In the genomic region with DNA sequence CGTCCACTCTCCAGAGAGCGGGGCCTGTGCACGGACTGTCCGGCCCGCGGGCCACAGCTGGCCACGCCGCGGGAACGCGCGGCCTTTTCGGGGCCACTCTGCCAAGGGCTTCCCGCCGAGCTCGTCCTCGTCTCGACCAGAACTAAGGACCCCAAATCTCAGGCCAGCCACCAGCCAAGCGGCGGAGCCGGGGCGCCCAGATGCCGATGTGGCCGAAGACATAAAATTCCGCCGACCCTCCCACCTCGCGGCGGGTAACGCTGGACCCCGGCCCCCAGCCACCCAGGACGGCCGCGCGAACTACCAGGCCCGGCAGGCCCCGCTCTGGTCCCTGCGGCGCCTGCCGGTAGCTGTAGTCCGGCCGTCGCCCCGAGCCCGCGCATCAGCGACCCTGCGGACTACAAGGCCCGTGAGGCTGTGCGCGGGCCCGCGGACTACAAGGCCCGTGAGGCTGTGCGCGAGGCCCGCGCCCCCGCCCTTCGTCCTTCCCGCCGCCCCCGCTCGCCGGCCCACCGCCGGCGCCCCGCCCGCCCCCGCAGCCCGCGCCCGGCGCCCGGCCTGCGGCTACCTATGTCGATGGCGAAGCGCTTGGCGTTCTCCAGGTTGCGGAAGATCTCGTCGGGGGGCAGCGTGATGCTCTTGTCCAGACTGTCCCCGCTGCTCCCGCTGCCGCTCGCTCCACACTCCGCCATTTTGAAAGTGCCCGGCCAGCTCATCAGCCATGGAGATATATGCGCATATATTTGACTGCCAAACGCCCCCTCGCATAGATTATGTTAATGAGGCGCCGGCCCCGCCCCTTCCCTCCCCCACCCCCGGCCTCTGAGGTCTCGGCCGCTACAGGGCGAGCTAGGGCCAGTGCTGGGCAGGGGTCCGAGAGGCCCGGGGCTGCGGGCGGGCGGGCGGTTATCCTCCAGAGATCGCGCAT, we compare ENCODE assay signal across 1 cellular context.
A peak's percentile ranks its signal among the peaks of the same experiment; 100 is the strongest.
TF ChIP-seq lines count a peak whose summit lies in the region.

A gene (minus strand): TSS at position 701 of the 928 bp plus-strand sequence. CDS start 9 bp downstream, at position 692.

TF ChIP-seq in K562, 482 proteins besides CTCF, POLR2A, EP300 and RAD21 (continued from another document and continues in another):
- no peak for TF ChIP-seq GABPB2 (CRISPR knock-in tag; conservative IDR thresholded peaks at IDR 0.05)
- TF ChIP-seq, protein P1, sequence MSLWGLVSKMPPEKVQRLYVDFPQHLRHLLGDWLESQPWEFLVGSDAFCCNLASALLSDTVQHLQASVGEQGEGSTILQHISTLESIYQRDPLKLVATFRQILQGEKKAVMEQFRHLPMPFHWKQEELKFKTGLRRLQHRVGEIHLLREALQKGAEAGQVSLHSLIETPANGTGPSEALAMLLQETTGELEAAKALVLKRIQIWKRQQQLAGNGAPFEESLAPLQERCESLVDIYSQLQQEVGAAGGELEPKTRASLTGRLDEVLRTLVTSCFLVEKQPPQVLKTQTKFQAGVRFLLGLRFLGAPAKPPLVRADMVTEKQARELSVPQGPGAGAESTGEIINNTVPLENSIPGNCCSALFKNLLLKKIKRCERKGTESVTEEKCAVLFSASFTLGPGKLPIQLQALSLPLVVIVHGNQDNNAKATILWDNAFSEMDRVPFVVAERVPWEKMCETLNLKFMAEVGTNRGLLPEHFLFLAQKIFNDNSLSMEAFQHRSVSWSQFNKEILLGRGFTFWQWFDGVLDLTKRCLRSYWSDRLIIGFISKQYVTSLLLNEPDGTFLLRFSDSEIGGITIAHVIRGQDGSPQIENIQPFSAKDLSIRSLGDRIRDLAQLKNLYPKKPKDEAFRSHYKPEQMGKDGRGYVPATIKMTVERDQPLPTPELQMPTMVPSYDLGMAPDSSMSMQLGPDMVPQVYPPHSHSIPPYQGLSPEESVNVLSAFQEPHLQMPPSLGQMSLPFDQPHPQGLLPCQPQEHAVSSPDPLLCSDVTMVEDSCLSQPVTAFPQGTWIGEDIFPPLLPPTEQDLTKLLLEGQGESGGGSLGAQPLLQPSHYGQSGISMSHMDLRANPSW (CRISPR knock-in tag; IDR thresholded peaks at IDR 0.05) = no peak
- no peak for TF ChIP-seq XRCC4 (IDR thresholded peaks at IDR 0.05; ENCODE audit: extremely low read depth, insufficient read depth, insufficient read length)
- TF ChIP-seq CHD2 (IDR thresholded peaks at IDR 0.05; ENCODE audit: low read depth, low read length) = peak; percentile 54
- TF ChIP-seq POLR2AphosphoS5 (IDR thresholded peaks at IDR 0.05; ENCODE audit: control insufficient read depth, insufficient read depth, low read depth, low read length) = peak; percentile 94
- TF ChIP-seq ZNF217 (CRISPR knock-in tag; IDR thresholded peaks at IDR 0.05) = no peak
- TF ChIP-seq ERF (CRISPR knock-in tag; IDR thresholded peaks at IDR 0.05) = peak; percentile 95
- no peak for TF ChIP-seq ZBED1 (IDR thresholded peaks at IDR 0.05)
- no peak for TF ChIP-seq CAMTA2 (CRISPR knock-in tag; conservative IDR thresholded peaks at IDR 0.05)
- TF ChIP-seq CBX1 (IDR thresholded peaks at IDR 0.05; ENCODE audit: low read depth) = no peak
- TF ChIP-seq, protein P2, sequence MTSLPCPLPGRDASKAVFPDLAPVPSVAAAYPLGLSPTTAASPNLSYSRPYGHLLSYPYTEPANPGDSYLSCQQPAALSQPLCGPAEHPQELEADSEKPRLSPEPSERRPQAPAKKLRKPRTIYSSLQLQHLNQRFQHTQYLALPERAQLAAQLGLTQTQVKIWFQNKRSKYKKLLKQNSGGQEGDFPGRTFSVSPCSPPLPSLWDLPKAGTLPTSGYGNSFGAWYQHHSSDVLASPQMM (CRISPR knock-in tag; IDR thresholded peaks at IDR 0.05) = no peak
- no peak for TF ChIP-seq NFATC3 (IDR thresholded peaks at IDR 0.05)
- no peak for TF ChIP-seq ZNF696 (CRISPR knock-in tag; conservative IDR thresholded peaks at IDR 0.05)
- TF ChIP-seq ZNF431 (CRISPR knock-in tag; IDR thresholded peaks at IDR 0.05) = no peak
- no peak for TF ChIP-seq CC2D1A (IDR thresholded peaks at IDR 0.05)
- peak; percentile 94 for TF ChIP-seq BCL6 (CRISPR knock-in tag; IDR thresholded peaks at IDR 0.05)
- TF ChIP-seq TSC22D4 (tag; IDR thresholded peaks at IDR 0.05) = no peak
- TF ChIP-seq ZNF766 (CRISPR knock-in tag; conservative IDR thresholded peaks at IDR 0.05) = peak; percentile 100
- peak; percentile 96 for TF ChIP-seq ZNF76 (CRISPR knock-in tag; IDR thresholded peaks at IDR 0.05; ENCODE audit: borderline replicate concordance)
- no peak for TF ChIP-seq FOXP1 (CRISPR knock-in tag; IDR thresholded peaks at IDR 0.05)
- TF ChIP-seq MTA3 (IDR thresholded peaks at IDR 0.05; ENCODE audit: borderline replicate concordance) = no peak
- no peak for TF ChIP-seq ARHGAP35 (IDR thresholded peaks at IDR 0.05; ENCODE audit: partially characterized antibody)
- TF ChIP-seq TFAM (CRISPR knock-in tag; conservative IDR thresholded peaks at IDR 0.05) = no peak
- no peak for TF ChIP-seq ZFP36 (IDR thresholded peaks at IDR 0.05; ENCODE audit: low read depth, low read length, partially characterized antibody)
- no peak for TF ChIP-seq SETDB1 (IDR thresholded peaks at IDR 0.05; ENCODE audit: low read length)
- TF ChIP-seq POLR2B (IDR thresholded peaks at IDR 0.05; ENCODE audit: low read depth, partially characterized antibody) = peak; percentile 29
- TF ChIP-seq ZNF263 (CRISPR knock-in tag; IDR thresholded peaks at IDR 0.05; ENCODE audit: borderline replicate concordance) = no peak
- no peak for TF ChIP-seq THRAP3 (IDR thresholded peaks at IDR 0.05; ENCODE audit: borderline replicate concordance)
- TF ChIP-seq HMG20A (CRISPR knock-in tag; conservative IDR thresholded peaks at IDR 0.05) = no peak
- no peak for TF ChIP-seq FOSL1 (tag; conservative IDR thresholded peaks at IDR 0.05)
- TF ChIP-seq MTA2 (IDR thresholded peaks at IDR 0.05; ENCODE audit: low read depth) = no peak
- no peak for TF ChIP-seq TGIF2 (CRISPR knock-in tag; IDR thresholded peaks at IDR 0.05)
- TF ChIP-seq, protein P3, sequence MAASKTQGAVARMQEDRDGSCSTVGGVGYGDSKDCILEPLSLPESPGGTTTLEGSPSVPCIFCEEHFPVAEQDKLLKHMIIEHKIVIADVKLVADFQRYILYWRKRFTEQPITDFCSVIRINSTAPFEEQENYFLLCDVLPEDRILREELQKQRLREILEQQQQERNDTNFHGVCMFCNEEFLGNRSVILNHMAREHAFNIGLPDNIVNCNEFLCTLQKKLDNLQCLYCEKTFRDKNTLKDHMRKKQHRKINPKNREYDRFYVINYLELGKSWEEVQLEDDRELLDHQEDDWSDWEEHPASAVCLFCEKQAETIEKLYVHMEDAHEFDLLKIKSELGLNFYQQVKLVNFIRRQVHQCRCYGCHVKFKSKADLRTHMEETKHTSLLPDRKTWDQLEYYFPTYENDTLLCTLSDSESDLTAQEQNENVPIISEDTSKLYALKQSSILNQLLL (CRISPR knock-in tag; IDR thresholded peaks at IDR 0.05; ENCODE audit: borderline replicate concordance) = no peak
- no peak for TF ChIP-seq RBM17 (IDR thresholded peaks at IDR 0.05; ENCODE audit: borderline replicate concordance, low read depth, low read length)
- no peak; the same call in 1 of the 2 replicates for TF ChIP-seq KAT7 (CRISPR knock-in tag; IDR thresholded peaks at IDR 0.05; ENCODE audit: borderline replicate concordance)
- no peak for TF ChIP-seq ARNT (IDR thresholded peaks at IDR 0.05)
- no peak for TF ChIP-seq ZNF232 (CRISPR knock-in tag; IDR thresholded peaks at IDR 0.05)
- TF ChIP-seq IRF2 (CRISPR knock-in tag; IDR thresholded peaks at IDR 0.05) = 0 out of 2 replicates have a peak, but pooled peaks have one; percentile 44
- TF ChIP-seq NONO (IDR thresholded peaks at IDR 0.05; ENCODE audit: low read depth in 2 of 2, low read length in 1 of 2) = no peak
- no peak for TF ChIP-seq MAFK (IDR thresholded peaks at IDR 0.05; ENCODE audit: low read length)
- no peak for TF ChIP-seq XRCC3 (IDR thresholded peaks at IDR 0.05)
- no peak for TF ChIP-seq NFRKB (IDR thresholded peaks at IDR 0.05; ENCODE audit: low read depth)
- TF ChIP-seq, protein P4, sequence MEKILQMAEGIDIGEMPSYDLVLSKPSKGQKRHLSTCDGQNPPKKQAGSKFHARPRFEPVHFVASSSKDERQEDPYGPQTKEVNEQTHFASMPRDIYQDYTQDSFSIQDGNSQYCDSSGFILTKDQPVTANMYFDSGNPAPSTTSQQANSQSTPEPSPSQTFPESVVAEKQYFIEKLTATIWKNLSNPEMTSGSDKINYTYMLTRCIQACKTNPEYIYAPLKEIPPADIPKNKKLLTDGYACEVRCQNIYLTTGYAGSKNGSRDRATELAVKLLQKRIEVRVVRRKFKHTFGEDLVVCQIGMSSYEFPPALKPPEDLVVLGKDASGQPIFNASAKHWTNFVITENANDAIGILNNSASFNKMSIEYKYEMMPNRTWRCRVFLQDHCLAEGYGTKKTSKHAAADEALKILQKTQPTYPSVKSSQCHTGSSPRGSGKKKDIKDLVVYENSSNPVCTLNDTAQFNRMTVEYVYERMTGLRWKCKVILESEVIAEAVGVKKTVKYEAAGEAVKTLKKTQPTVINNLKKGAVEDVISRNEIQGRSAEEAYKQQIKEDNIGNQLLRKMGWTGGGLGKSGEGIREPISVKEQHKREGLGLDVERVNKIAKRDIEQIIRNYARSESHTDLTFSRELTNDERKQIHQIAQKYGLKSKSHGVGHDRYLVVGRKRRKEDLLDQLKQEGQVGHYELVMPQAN (IDR thresholded peaks at IDR 0.05; ENCODE audit: borderline replicate concordance) = peak; percentile 63
- TF ChIP-seq ZNF41 (CRISPR knock-in tag; conservative IDR thresholded peaks at IDR 0.05) = peak; percentile 88
- peak; percentile 81 for TF ChIP-seq ZNF354B (CRISPR knock-in tag; IDR thresholded peaks at IDR 0.05)
- TF ChIP-seq, protein P5, sequence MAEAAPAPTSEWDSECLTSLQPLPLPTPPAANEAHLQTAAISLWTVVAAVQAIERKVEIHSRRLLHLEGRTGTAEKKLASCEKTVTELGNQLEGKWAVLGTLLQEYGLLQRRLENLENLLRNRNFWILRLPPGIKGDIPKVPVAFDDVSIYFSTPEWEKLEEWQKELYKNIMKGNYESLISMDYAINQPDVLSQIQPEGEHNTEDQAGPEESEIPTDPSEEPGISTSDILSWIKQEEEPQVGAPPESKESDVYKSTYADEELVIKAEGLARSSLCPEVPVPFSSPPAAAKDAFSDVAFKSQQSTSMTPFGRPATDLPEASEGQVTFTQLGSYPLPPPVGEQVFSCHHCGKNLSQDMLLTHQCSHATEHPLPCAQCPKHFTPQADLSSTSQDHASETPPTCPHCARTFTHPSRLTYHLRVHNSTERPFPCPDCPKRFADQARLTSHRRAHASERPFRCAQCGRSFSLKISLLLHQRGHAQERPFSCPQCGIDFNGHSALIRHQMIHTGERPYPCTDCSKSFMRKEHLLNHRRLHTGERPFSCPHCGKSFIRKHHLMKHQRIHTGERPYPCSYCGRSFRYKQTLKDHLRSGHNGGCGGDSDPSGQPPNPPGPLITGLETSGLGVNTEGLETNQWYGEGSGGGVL (CRISPR knock-in tag; IDR thresholded peaks at IDR 0.05) = no peak
- no peak for TF ChIP-seq TRIM28 (IDR thresholded peaks at IDR 0.05)
- TF ChIP-seq MECOM (CRISPR knock-in tag; IDR thresholded peaks at IDR 0.05) = no peak
- TF ChIP-seq, protein P6, sequence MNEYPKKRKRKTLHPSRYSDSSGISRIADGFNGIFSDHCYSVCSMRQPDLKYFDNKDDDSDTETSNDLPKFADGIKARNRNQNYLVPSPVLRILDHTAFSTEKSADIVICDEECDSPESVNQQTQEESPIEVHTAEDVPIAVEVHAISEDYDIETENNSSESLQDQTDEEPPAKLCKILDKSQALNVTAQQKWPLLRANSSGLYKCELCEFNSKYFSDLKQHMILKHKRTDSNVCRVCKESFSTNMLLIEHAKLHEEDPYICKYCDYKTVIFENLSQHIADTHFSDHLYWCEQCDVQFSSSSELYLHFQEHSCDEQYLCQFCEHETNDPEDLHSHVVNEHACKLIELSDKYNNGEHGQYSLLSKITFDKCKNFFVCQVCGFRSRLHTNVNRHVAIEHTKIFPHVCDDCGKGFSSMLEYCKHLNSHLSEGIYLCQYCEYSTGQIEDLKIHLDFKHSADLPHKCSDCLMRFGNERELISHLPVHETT (CRISPR knock-in tag; conservative IDR thresholded peaks at IDR 0.05 in 1 of 2, IDR thresholded peaks at IDR 0.05 in 1 of 2) = peak in 1 of 2 experiments; percentile 93; a peak in 2 of 4 replicates
- TF ChIP-seq YY1 (IDR thresholded peaks at IDR 0.05; ENCODE audit: borderline replicate concordance in 1 of 3, control insufficient read depth in 1 of 3, extremely low read depth in 1 of 3, insufficient read depth in 3 of 3, insufficient read length in 1 of 3, insufficient replicate concordance in 2 of 3, low read depth in 1 of 3, low read length in 2 of 3) = peak; percentile 90 to 97 (median 95)
- TF ChIP-seq, protein P7, sequence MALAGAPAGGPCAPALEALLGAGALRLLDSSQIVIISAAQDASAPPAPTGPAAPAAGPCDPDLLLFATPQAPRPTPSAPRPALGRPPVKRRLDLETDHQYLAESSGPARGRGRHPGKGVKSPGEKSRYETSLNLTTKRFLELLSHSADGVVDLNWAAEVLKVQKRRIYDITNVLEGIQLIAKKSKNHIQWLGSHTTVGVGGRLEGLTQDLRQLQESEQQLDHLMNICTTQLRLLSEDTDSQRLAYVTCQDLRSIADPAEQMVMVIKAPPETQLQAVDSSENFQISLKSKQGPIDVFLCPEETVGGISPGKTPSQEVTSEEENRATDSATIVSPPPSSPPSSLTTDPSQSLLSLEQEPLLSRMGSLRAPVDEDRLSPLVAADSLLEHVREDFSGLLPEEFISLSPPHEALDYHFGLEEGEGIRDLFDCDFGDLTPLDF (CRISPR knock-in tag; IDR thresholded peaks at IDR 0.05) = no peak
- TF ChIP-seq, protein P8, sequence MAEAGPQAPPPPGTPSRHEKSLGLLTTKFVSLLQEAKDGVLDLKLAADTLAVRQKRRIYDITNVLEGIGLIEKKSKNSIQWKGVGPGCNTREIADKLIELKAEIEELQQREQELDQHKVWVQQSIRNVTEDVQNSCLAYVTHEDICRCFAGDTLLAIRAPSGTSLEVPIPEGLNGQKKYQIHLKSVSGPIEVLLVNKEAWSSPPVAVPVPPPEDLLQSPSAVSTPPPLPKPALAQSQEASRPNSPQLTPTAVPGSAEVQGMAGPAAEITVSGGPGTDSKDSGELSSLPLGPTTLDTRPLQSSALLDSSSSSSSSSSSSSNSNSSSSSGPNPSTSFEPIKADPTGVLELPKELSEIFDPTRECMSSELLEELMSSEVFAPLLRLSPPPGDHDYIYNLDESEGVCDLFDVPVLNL (CRISPR knock-in tag; IDR thresholded peaks at IDR 0.05; ENCODE audit: low read depth) = peak; percentile 11; the same call in 1 of the 2 replicates
- TF ChIP-seq TCF3 (CRISPR knock-in tag; IDR thresholded peaks at IDR 0.05) = no peak
- peak; percentile 96 for TF ChIP-seq ZNF589 (CRISPR knock-in tag; IDR thresholded peaks at IDR 0.05; ENCODE audit: low read depth)
- TF ChIP-seq RB1 (IDR thresholded peaks at IDR 0.05; ENCODE audit: low read depth) = peak; percentile 94
